Comparison of ENCODE assay signal across 17 cellular contexts in genomic region chr14:30849983-30850382, GRCh38.
"Had no signal": no experiment of that assay in that cellular context is flagged by ENCODE, and none has a peak within 500 bp of the region (broad histone marks: within the 10 kb centered on the region; RNA-seq: fewer than 3 reads in every experiment).

No MANE protein-coding gene starts in this region.

- DNase-seq: KBM-7, MG63, NCI-H1092 treated with DMSO at 0.1 percent for 48 hours, NCI-H1436, NCI-H187 treated with DMSO at 0.1 percent for 48 hours, NCI-H2029 treated with DMSO at 0.1 percent for 48 hours, NCI-H2171 treated with DMSO at 0.1 percent for 48 hours, NCI-H524, NCI-H526 treated with DMSO at 0.1 percent for 48 hours, NCI-H748 treated with DMSO at 0.1 percent for 48 hours, PC-3, SHP77, SK-N-SH, SW 1271, T-cell had no signal

- H3K9ac ChIP-seq: SK-N-SH had no signal

- H3K9me3 ChIP-seq: MG63, SK-N-SH had no signal

- H3K36me3 ChIP-seq: MG63 had no signal

- H3K4me1 Mint-ChIP-seq: T-cell had no signal

- H3K27ac ChIP-seq: RWPE1 had no signal

- H3K9me3 Mint-ChIP-seq: T-cell had no signal

- H3K4me3 Mint-ChIP-seq: T-cell had no signal

- H3K36me3 Mint-ChIP-seq: T-cell had no signal

- H3K4me2 ChIP-seq: SK-N-SH had no signal

- ATAC-seq: Panc1, PC-3, T-cell had no signal

- H3K4me3 ChIP-seq: MG63 had no signal

- H3K27me3 ChIP-seq: MG63 had no signal
